In genomic region chr1:93179886-93180722, GRCh38 we compare ENCODE assay signal across 8 cellular contexts. TPM values are rescaled to one million over a fixed set of nuclear protein-coding genes. Genes with fewer than 3 reads are reported as not detected.
A peak's percentile ranks its signal among the peaks of the same experiment; 100 is the strongest.
DNase-seq lines count a peak whose midpoint lies in the region; ATAC-seq, FAIRE-seq and TF ChIP-seq lines count a peak whose summit lies in the region.

TMED5 (minus strand) TSS chr1:93180413; CDS start chr1:93180242, 171 bp downstream.

- H3K36me3 ChIP-seq in ES-I3 (ENCODE audit: insufficient read depth, low read length) (no peaks in the 10 kb centered on the region), RWPE2 (ENCODE audit: low read depth) (peaks cover 28% of the 10 kb centered on the region)

- peaks cover 53% of the 10 kb centered on the region for H3K36me3 Mint-ChIP-seq in activated T-helper 2 cell treated with anti-CD3 and anti-CD28 coated beads, Interferon-gamma antibody, Interleukin-2, Interleukin-4, amounts not matched to agents 10 μg/mL and 5 μg/mL and 100 μg/mL, durations not matched to agents 14 hours and 24 hours and 36 hours (ENCODE audit: low read depth)
- H3K36me3 Mint-ChIP-seq in naive thymus-derived CD8-positive, alpha-beta T cell, result peaks cover 0 to 23% (median 0%) of the 10 kb centered on the region in 3 donors

- no peaks in the 10 kb centered on the region for H3K9me3 Mint-ChIP-seq in activated T-helper 2 cell treated with anti-CD3 and anti-CD28 coated beads, Interferon-gamma antibody, Interleukin-2, Interleukin-4, amounts not matched to agents 10 μg/mL and 5 μg/mL and 100 μg/mL, durations not matched to agents 14 hours and 24 hours and 36 hours
- no peaks in the 10 kb centered on the region for H3K9me3 Mint-ChIP-seq in naive thymus-derived CD8-positive, alpha-beta T cell

- peak within 1 kb of the TSS; percentile 99 for H3K27ac Mint-ChIP-seq in activated T-helper 2 cell treated with anti-CD3 and anti-CD28 coated beads, Interferon-gamma antibody, Interleukin-2, Interleukin-4, amounts not matched to agents 10 μg/mL and 5 μg/mL and 100 μg/mL, durations not matched to agents 14 hours and 24 hours and 36 hours
- peak within 1 kb of the TSS; percentile 92 to 98 (median 98) for H3K27ac Mint-ChIP-seq in naive thymus-derived CD8-positive, alpha-beta T cell

- POLR2A ChIA-PET in naive thymus-derived CD8-positive, alpha-beta T cell (lab: Charles Lee), result interaction anchor here (1.0 to 3.8 kb wide), 5 partner anchors 38 to 666 kb away, joined by 3 to 25 read pairs (median 3); partner anchors contain the start of genes MTF2 and RPL5

- H3K4me3 ChIP-seq in RWPE2 (ENCODE audit: severe bottlenecking) (peak within 1 kb of the TSS; percentile 54), fibroblast of mammary gland (ENCODE audit: control insufficient read depth, low read depth, low read length) (peak within 1 kb of the TSS; percentile 95)

- H3K9ac ChIP-seq in ES-I3 (ENCODE audit: low read depth, low read length), result peak within 1 kb of the TSS; percentile 63

- peak; percentile 87 for ATAC-seq in RWPE2 (ENCODE audit: low read depth)
- ATAC-seq in naive thymus-derived CD8-positive, alpha-beta T cell, result peak; percentile 83 to 84

- no peaks in the 10 kb centered on the region for H3K27me3 ChIP-seq in RWPE2 (ENCODE audit: insufficient read depth, poor library complexity, severe bottlenecking)

- H3K4me1 ChIP-seq in ES-I3 (ENCODE audit: insufficient read depth, low read length) (no peaks in the 10 kb centered on the region), RWPE2 (ENCODE audit: insufficient read depth, poor library complexity, severe bottlenecking) (peaks cover 15% of the 10 kb centered on the region)

- H3K27ac ChIP-seq in RWPE2 (ENCODE audit: poor library complexity, severe bottlenecking), result peak within 1 kb of the TSS; percentile 89

- peak; percentile 97 for FAIRE-seq in H54 (lab: Jason Lieb, UNC)

- peaks cover 52% of the 10 kb centered on the region for H3K4me1 Mint-ChIP-seq in activated T-helper 2 cell treated with anti-CD3 and anti-CD28 coated beads, Interferon-gamma antibody, Interleukin-2, Interleukin-4, amounts not matched to agents 10 μg/mL and 5 μg/mL and 100 μg/mL, durations not matched to agents 14 hours and 24 hours and 36 hours (ENCODE audit: low read depth)
- peaks cover 14 to 52% (median 37%) of the 10 kb centered on the region in 4 donors for H3K4me1 Mint-ChIP-seq in naive thymus-derived CD8-positive, alpha-beta T cell

- no peaks in the 10 kb centered on the region for H3K27me3 Mint-ChIP-seq in activated T-helper 2 cell treated with anti-CD3 and anti-CD28 coated beads, Interferon-gamma antibody, Interleukin-2, Interleukin-4, amounts not matched to agents 10 μg/mL and 5 μg/mL and 100 μg/mL, durations not matched to agents 14 hours and 24 hours and 36 hours (ENCODE audit: low read depth)
- H3K27me3 Mint-ChIP-seq in naive thymus-derived CD8-positive, alpha-beta T cell, result no peaks in the 10 kb centered on the region

- DNase-seq in H54 (ENCODE audit: insufficient read length, low spot score) (peak; percentile 82), LoVo (ENCODE audit: low spot score) (peak; percentile 98), RWPE2 (ENCODE audit: low spot score) (peak; percentile 97), fibroblast of mammary gland (ENCODE audit: low read depth) (peak; percentile 97)
- DNase-seq in activated T-helper 2 cell treated with anti-CD3 and anti-CD28 coated beads, Interferon-gamma antibody, Interleukin-2, Interleukin-4, amounts not matched to agents 10 μg/mL and 5 μg/mL and 100 μg/mL, durations not matched to agents 14 hours and 24 hours and 36 hours (ENCODE audit: low spot score), result peak; percentile 97
- peak; percentile 89 to 98 (median 94) for DNase-seq in naive thymus-derived CD8-positive, alpha-beta T cell
- DNase-seq in stimulated activated naive CD4-positive, alpha-beta T cell (lab: John Stamatoyannopoulos, UW), result peak; percentile 91 to 95 (median 94)

- TF ChIP-seq CTCF in RWPE2 (IDR thresholded peaks at IDR 0.05; ENCODE audit: poor library complexity, severe bottlenecking), result peak; percentile 16
- no peak for TF ChIP-seq CTCF in fibroblast of mammary gland (conservative IDR thresholded peaks at IDR 0.05; ENCODE audit: control insufficient read depth, insufficient read depth, low read depth, low read length)

- peak; percentile 78 for TF ChIP-seq POLR2A in H54 (IDR thresholded peaks at IDR 0.05; ENCODE audit: low read depth, low read length)

- no peaks in the 10 kb centered on the region for H3K9me3 ChIP-seq in ES-I3 (ENCODE audit: control insufficient read depth, insufficient read depth, low read length)
- no peaks in the 10 kb centered on the region for H3K9me3 ChIP-seq in RWPE2 (ENCODE audit: severe bottlenecking)

- intact Hi-C loops in activated T-helper 2 cell treated with anti-CD3 and anti-CD28 coated beads, Interferon-gamma antibody, Interleukin-2, Interleukin-4, amounts not matched to agents 10 μg/mL and 5 μg/mL and 100 μg/mL, durations not matched to agents 14 hours and 24 hours and 36 hours (cut with micrococcal nuclease), result loop anchor here (1.0 to 10.0 kb wide), 7 partner anchors 9 to 667 kb away; partner anchors contain the start of genes DIPK1A, MTF2 and RPL5

- H3K4me3 Mint-ChIP-seq in activated T-helper 2 cell treated with anti-CD3 and anti-CD28 coated beads, Interferon-gamma antibody, Interleukin-2, Interleukin-4, amounts not matched to agents 10 μg/mL and 5 μg/mL and 100 μg/mL, durations not matched to agents 14 hours and 24 hours and 36 hours (ENCODE audit: low read depth), result peak within 1 kb of the TSS; percentile 97
- H3K4me3 Mint-ChIP-seq in naive thymus-derived CD8-positive, alpha-beta T cell, result peak within 1 kb of the TSS; percentile 88 to 97 (median 94)

RNA-seq across cellular contexts. Expression of gene TMED5, which starts in this region (rescaled TPM):
- total RNA-seq in activated T-helper 2 cell treated with anti-CD3 and anti-CD28 coated beads, Interferon-gamma antibody, Interleukin-2, Interleukin-4, amounts not matched to agents 10 μg/mL and 5 μg/mL and 100 μg/mL, durations not matched to agents 14 hours and 24 hours and 36 hours, result 58.6 and 60.4 TPM in 2 replicates
- total RNA-seq in naive thymus-derived CD8-positive, alpha-beta T cell, result 10 to 100 TPM; 41.2 to 44.1 TPM
- polyA plus RNA-seq in naive thymus-derived CD8-positive, alpha-beta T cell, result 10 to 100 TPM; 15.9 to 18.6 (median 18.0) TPM

Comparison
In these comparisons a context has a peak if more than half of its experiments do, and no peak if none do; other contexts are left out.
1. Peak in every context shown above with its lines: DNase-seq, ATAC-seq, H3K4me3 ChIP-seq and H3K27ac ChIP-seq.